ENCODE assay signal across 22 cellular contexts in genomic region chr18:825891-826585, GRCh38.
"Had no signal": no experiment of that assay in that cellular context is flagged by ENCODE, and none has a peak within 500 bp of the region (broad histone marks: within the 10 kb centered on the region; RNA-seq: fewer than 3 reads in every experiment).

No MANE protein-coding gene starts in this region.

- H3K36me3 ChIP-seq: adrenal gland, gastrocnemius medialis, neutrophil, right lobe of liver, transverse colon had no signal

- H3K27ac Mint-ChIP-seq: activated naive CD8-positive, alpha-beta T cell treated with anti-CD3 and anti-CD28 coated beads for 36 hours; activated T-cell treated with anti-CD3 and anti-CD28 coated beads, Interleukin-2, amount 50 U/mL, for 72 hours; nephron progenitor cell had no signal

- H3K27me3 ChIP-seq: adrenal gland, body of pancreas, right lobe of liver, transverse colon had no signal

- H3K4me3 Mint-ChIP-seq: activated naive CD8-positive, alpha-beta T cell treated with anti-CD3 and anti-CD28 coated beads for 36 hours; activated T-cell treated with anti-CD3 and anti-CD28 coated beads, Interleukin-2, amount 50 U/mL, for 72 hours; nephron progenitor cell had no signal

- H3K27me3 Mint-ChIP-seq: activated naive CD8-positive, alpha-beta T cell treated with anti-CD3 and anti-CD28 coated beads for 36 hours had no signal

- H3K27ac ChIP-seq: adrenal gland, body of pancreas, gastrocnemius medialis, neutrophil, right lobe of liver, transverse colon had no signal

- DNase-seq: activated CD4-positive, alpha-beta T cell treated with anti-CD3 and anti-CD28 coated beads for 4 hours; activated CD4-positive, alpha-beta T cell treated with anti-CD3 and anti-CD28 coated beads, Interleukin-2, amount 50 U/mL, for 4 hours; activated naive CD4-positive, alpha-beta T cell treated with Interleukin-2 at 50 U/mL for 16 hours; activated naive CD8-positive, alpha-beta T cell treated with anti-CD3 and anti-CD28 coated beads for 36 hours; activated T-cell treated with anti-CD3 and anti-CD28 coated beads for 4 hours; activated T-cell treated with anti-CD3 and anti-CD28 coated beads, Interleukin-2, amount 50 U/mL, for 72 hours; adrenal gland; aorta; body of pancreas; dermis blood vessel endothelial cell; effector CD4-positive, alpha-beta T cell; gastrocnemius medialis; glutamatergic neuron; left ventricle myocardium superior; nephron progenitor cell; right lobe of liver; stimulated activated CD4-positive, alpha-beta T cell treated with anti-CD3 and anti-CD28 coated beads, Interleukin-2, amount 100 ng/mL, for 48 hours; stimulated activated naive CD4-positive, alpha-beta T cell treated with Interleukin-2 at 50 U/mL for 16 hours; transverse colon had no signal

- H3K4me1 ChIP-seq: body of pancreas, gastrocnemius medialis, transverse colon had no signal

- H3K9me3 Mint-ChIP-seq: activated naive CD8-positive, alpha-beta T cell treated with anti-CD3 and anti-CD28 coated beads for 36 hours; activated T-cell treated with anti-CD3 and anti-CD28 coated beads, Interleukin-2, amount 50 U/mL, for 72 hours; nephron progenitor cell had no signal

- H3K36me3 Mint-ChIP-seq: activated naive CD8-positive, alpha-beta T cell treated with anti-CD3 and anti-CD28 coated beads for 36 hours had no signal

- H3K4me3 ChIP-seq: adrenal gland, body of pancreas, gastrocnemius medialis, right lobe of liver, transverse colon had no signal

- FAIRE-seq: colon, islet of Langerhans had no signal
